Comparison of ENCODE assay signal across 22 cellular contexts in genomic region chr1:173164178-173164577, GRCh38. TPM values are rescaled to one million over a fixed set of nuclear protein-coding genes. Genes with fewer than 3 reads are reported as not detected.
DNase-seq lines count a peak whose midpoint lies in the region; ATAC-seq, FAIRE-seq and TF ChIP-seq lines count a peak whose summit lies in the region.
"Had no signal": no experiment of that assay in that cellular context is flagged by ENCODE, and none has a peak within 500 bp of the region (broad histone marks: within the 10 kb centered on the region; RNA-seq: fewer than 3 reads in every experiment).

No MANE protein-coding gene starts in this region.

- BruUV-seq in HepG2 (replicated peaks; lab: Mats Ljungman, UMichigan): no TSS peak

- ATAC-seq in HepG2 (no peak), right lobe of liver (no peak), left lobe of liver (no peak)
- ATAC-seq: CD8-positive, alpha-beta T cell; HCT116 had no signal

- H3K79me2 ChIP-seq in HepG2 (ENCODE audit: insufficient read depth, low read length) (no peaks in the 10 kb centered on the region), hepatocyte (no peaks in the 10 kb centered on the region), neural progenitor cell (ENCODE audit: low read depth) (no peaks in the 10 kb centered on the region)

- TF ChIP-seq POLR2A in HepG2 (IDR thresholded peaks at IDR 0.05; ENCODE audit: insufficient read depth in 1 of 2, low read depth in 2 of 2, low read length in 2 of 2): no peak
- no peak for TF ChIP-seq POLR2A in right lobe of liver (IDR thresholded peaks at IDR 0.05)

- no peaks in the 10 kb centered on the region for H3K9me2 ChIP-seq in hepatocyte (replicated peaks; ENCODE audit: insufficient read depth)

- H2AFZ ChIP-seq in HepG2 (ENCODE audit: low read length): no peak overlapping the region
- peak overlapping the region; percentile 32 for H2AFZ ChIP-seq in hepatocyte
- H2AFZ ChIP-seq in neural progenitor cell (replicated peaks): no peak overlapping the region
- H2AFZ ChIP-seq: GM23248 had no signal

- H3K9me3 ChIP-seq in HepG2 (ENCODE audit: low read length) (no peaks in the 10 kb centered on the region), right lobe of liver (no peaks in the 10 kb centered on the region), hepatocyte (ENCODE audit: low read depth) (no peaks in the 10 kb centered on the region), neural progenitor cell (ENCODE audit: low read depth) (no peaks in the 10 kb centered on the region)
- H3K9me3 ChIP-seq: BLaER1, Caco-2 had no signal

- H3K9ac ChIP-seq in HepG2 (ENCODE audit: insufficient read depth, low read depth, low read length) (no peak overlapping the region), neural progenitor cell (no peak overlapping the region)
- H3K9ac ChIP-seq: BLaER1, GM23248 had no signal

- no peak overlapping the region for H3K27ac ChIP-seq in HepG2 (ENCODE audit: extremely low read length, insufficient read depth, low read length)
- H3K27ac ChIP-seq in right lobe of liver: no peak overlapping the region
- no peak overlapping the region for H3K27ac ChIP-seq in hepatocyte
- H3K27ac ChIP-seq in neural progenitor cell: peak overlapping the region; percentile 53
- H3K27ac ChIP-seq: 22Rv1, BLaER1, C4-2B, GM23248 had no signal

- 100% methylated on average over 1 of the region's 1 CpG for WGBS in HepG2 (ENCODE audit: low lambda C conversion rate)
- WGBS in right lobe of liver (ENCODE audit: insufficient coverage, low coverage, low lambda C conversion rate, missing lambda C conversion rate): 100% methylated on average over 1 of the region's 1 CpG
- 70% methylated on average over 1 of the region's 1 CpG for WGBS in hepatocyte (ENCODE audit: low lambda C conversion rate, missing lambda C conversion rate)

- no peak for TF ChIP-seq CTCF in HepG2 (CRISPR knock-in tag; IDR thresholded peaks at IDR 0.05)
- no peak for TF ChIP-seq CTCF in right lobe of liver (IDR thresholded peaks at IDR 0.05)
- TF ChIP-seq CTCF in hepatocyte (IDR thresholded peaks at IDR 0.05; ENCODE audit: poor library complexity): no peak
- no peak for TF ChIP-seq CTCF in neural progenitor cell (IDR thresholded peaks at IDR 0.05)

- intact Hi-C loops in HepG2 (cut with micrococcal nuclease; ENCODE audit: unreplicated experiment): no loop called here
- intact Hi-C loops in right lobe of liver (cut with DNase I): no loop called here

- H3K36me3 ChIP-seq in HepG2 (replicated peaks in 1 of 2; ENCODE audit: control insufficient read depth in 1 of 2, insufficient read depth in 2 of 2, low read length in 2 of 2) (no peaks in the 10 kb centered on the region), right lobe of liver (no peaks in the 10 kb centered on the region), hepatocyte (replicated peaks; ENCODE audit: insufficient read depth, low read depth) (no peaks in the 10 kb centered on the region), neural progenitor cell (peaks cover 4% of the 10 kb centered on the region)
- H3K36me3 ChIP-seq: BLaER1 had no signal

- no peaks in the 10 kb centered on the region for H3K27me3 Mint-ChIP-seq in neural progenitor cell (ENCODE audit: insufficient read depth, low read depth)

- H4K20me1 ChIP-seq in HepG2 (ENCODE audit: insufficient read depth, low read length) (no peaks in the 10 kb centered on the region), hepatocyte (ENCODE audit: insufficient read depth, poor library complexity, severe bottlenecking) (no peaks in the 10 kb centered on the region), neural progenitor cell (ENCODE audit: low read depth) (no peaks in the 10 kb centered on the region)
- H4K20me1 ChIP-seq: BLaER1 had no signal

- H3K9me3 Mint-ChIP-seq in neural progenitor cell: no peaks in the 10 kb centered on the region
- H3K9me3 Mint-ChIP-seq: CD8-positive, alpha-beta T cell; H9; HFFc6 had no signal

- H3K4me1 Mint-ChIP-seq in neural progenitor cell: no peaks in the 10 kb centered on the region
- H3K4me1 Mint-ChIP-seq: B cell had no signal

- H3K36me3 Mint-ChIP-seq in neural progenitor cell: no peaks in the 10 kb centered on the region
- H3K36me3 Mint-ChIP-seq: CD4-positive, CD25-positive, alpha-beta regulatory T cell; CD8-positive, alpha-beta T cell had no signal

- peaks cover 9% of the 10 kb centered on the region; the same call in 1 of the 2 replicates for H3K4me1 ChIP-seq in HepG2 (ENCODE audit: insufficient read depth, low read length)
- no peaks in the 10 kb centered on the region for H3K4me1 ChIP-seq in right lobe of liver
- H3K4me1 ChIP-seq in hepatocyte (ENCODE audit: insufficient read depth): peaks cover 3% of the 10 kb centered on the region
- peaks cover 17% of the 10 kb centered on the region for H3K4me1 ChIP-seq in neural progenitor cell
- H3K4me1 ChIP-seq: BLaER1, Caco-2 had no signal

- POLR2A ChIA-PET in HepG2 (lab: Yijun Ruan, JAX): no interaction called here

- no peak overlapping the region for H3K4me3 ChIP-seq in HepG2 (replicated peaks in 1 of 3; ENCODE audit: insufficient read depth in 1 of 3, low read depth in 2 of 3, low read length in 3 of 3)
- no peak overlapping the region for H3K4me3 ChIP-seq in right lobe of liver
- no peak overlapping the region for H3K4me3 ChIP-seq in hepatocyte
- H3K4me3 ChIP-seq in neural progenitor cell: no peak overlapping the region
- H3K4me3 ChIP-seq: BLaER1, GM23248 had no signal

- H3K27me3 ChIP-seq in HepG2 (ENCODE audit: control insufficient read depth in 1 of 2, insufficient read depth in 2 of 2, low read length in 2 of 2) (no peaks in the 10 kb centered on the region), right lobe of liver (no peaks in the 10 kb centered on the region), hepatocyte (no peaks in the 10 kb centered on the region), neural progenitor cell (no peaks in the 10 kb centered on the region)
- H3K27me3 ChIP-seq: BLaER1 had no signal

- TF ChIP-seq RAD21 in HepG2 (CRISPR knock-in tag; IDR thresholded peaks at IDR 0.05): no peak

- no peak overlapping the region for H3K4me3 Mint-ChIP-seq in neural progenitor cell
- H3K4me3 Mint-ChIP-seq: B cell; CD4-positive, CD25-positive, alpha-beta regulatory T cell; CD8-positive, alpha-beta T cell; H9; HFFc6 had no signal

- H3K4me2 ChIP-seq in HepG2 (ENCODE audit: low read depth, low read length): peak overlapping the region; percentile 41; the same call in 1 of the 2 replicates
- no peak overlapping the region for H3K4me2 ChIP-seq in hepatocyte
- H3K4me2 ChIP-seq in neural progenitor cell: peak overlapping the region; percentile 56
- H3K4me2 ChIP-seq: BLaER1 had no signal

- H3F3A ChIP-seq in neural progenitor cell (ENCODE audit: low read depth): peaks cover 14% of the 10 kb centered on the region

- H3K27ac Mint-ChIP-seq in neural progenitor cell: no peak overlapping the region
- H3K27ac Mint-ChIP-seq: B cell; CD4-positive, CD25-positive, alpha-beta regulatory T cell; CD8-positive, alpha-beta T cell; H9; HFFc6 had no signal

- TF ChIP-seq EP300 in HepG2 (IDR thresholded peaks at IDR 0.05; ENCODE audit: low read depth in 2 of 2, low read length in 2 of 2) (no peak), HepG2 (CRISPR knock-in tag; IDR thresholded peaks at IDR 0.05; ENCODE audit: borderline replicate concordance) (no peak)

- no peak for FAIRE-seq in HepG2 (lab: Jason Lieb, UNC)
- FAIRE-seq: A204.1, G401.6, GM12892 had no signal

- CTCF ChIA-PET in HepG2 (lab: Yijun Ruan, JAX; ENCODE audit: low intra/inter-chr PET ratio, low total read pairs): no interaction called here

- DNase-seq in HepG2 (ENCODE audit: low spot score) (no peak), right lobe of liver (no peak), hepatocyte (ENCODE audit: low spot score) (no peak), neural progenitor cell (ENCODE audit: low spot score) (no peak), SKM-1 treated with dmso at 0.1 percent for 144 hours (lab: John Stamatoyannopoulos, UW; ENCODE audit: unreplicated experiment) (no peak), left lobe of liver (ENCODE audit: low spot score) (no peak)
- DNase-seq: Caco-2; CD4-positive, CD25-positive, alpha-beta regulatory T cell; CD8-positive, alpha-beta T cell; DMS153; DND-41; GM23248; H9; HFFc6 had no signal

- in situ Hi-C loops in HepG2 (cut with HindIII; ENCODE audit: extremely low pct_ligation_motif_present, low pct_unique_long_range_greater_than_20kb): no loop called here

TF ChIP-seq in HepG2, 621 proteins besides CTCF, POLR2A, EP300 and RAD21 (continues in another document):
- no peak for TF ChIP-seq TEAD3 (CRISPR knock-in tag; optimal IDR thresholded peaks at IDR 0.05; ENCODE audit: borderline replicate concordance)
- no peak for TF ChIP-seq ZNF205 (CRISPR knock-in tag; IDR thresholded peaks at IDR 0.05)
- TF ChIP-seq CHCHD3 (CRISPR knock-in tag; IDR thresholded peaks at IDR 0.05): no peak
- TF ChIP-seq POGZ (CRISPR knock-in tag; IDR thresholded peaks at IDR 0.05): no peak
- no peak for TF ChIP-seq KDM4B (CRISPR knock-in tag; IDR thresholded peaks at IDR 0.05)
- TF ChIP-seq DNMT3B (CRISPR knock-in tag; conservative IDR thresholded peaks at IDR 0.05): no peak

RNA-seq across cellular contexts. Expression of gene TNFSF4, which starts 43.0 kb away (rescaled TPM):
- total RNA-seq in HepG2 (2016; rRNA removed; fragmentation: Illumina TruSeq; extraction: Trizol) (2.4 and 3.2 TPM in 2 replicates), right lobe of liver (under 1 TPM; 0.49 to 0.97 (median 0.55) TPM), hepatocyte (2.6 and 3.9 TPM in 2 replicates), neural progenitor cell (ENCODE audit: low replicate concordance) (1.2 and 2.1 TPM in 2 replicates), left lobe of liver (0.58 TPM)
- 0.30 and 0.53 TPM in 2 replicates for total RNA-seq in HepG2 (2016; cell fraction: cytosol; rRNA removed; fragmentation: Illumina TruSeq; extraction: Trizol; ENCODE audit: low read depth)
- total RNA-seq in HepG2 (2016; cell fraction: insoluble cytoplasmic fraction; rRNA removed; fragmentation: Illumina TruSeq; extraction: Trizol): 2.7 and 3.6 TPM in 2 replicates
- 2.0 TPM in 2 replicates for total RNA-seq in HepG2 (2016; cell fraction: membrane; rRNA removed; fragmentation: Illumina TruSeq; extraction: Trizol)
- total RNA-seq in HepG2 (2016; cell fraction: nucleus; rRNA removed; fragmentation: Illumina TruSeq; extraction: Trizol): 2.8 and 3.0 TPM in 2 replicates
- polyA plus RNA-seq in HepG2 (2011; rRNA removed) (7.9 and 8.3 TPM in 2 replicates), hepatocyte (0.80 and 1.9 TPM in 2 replicates)
- polyA plus RNA-seq in HepG2 (2011; cell fraction: cytosol; rRNA removed): 3.3 and 6.8 TPM in 2 replicates
- polyA plus RNA-seq in HepG2 (2011; cell fraction: nucleus; rRNA removed): 3.2 and 5.6 TPM in 2 replicates
- polyA plus RNA-seq in HepG2 (2012): 9.1 and 11.8 TPM in 2 replicates
- 0.17 and 0.19 TPM in 2 replicates for polyA plus RNA-seq in HepG2 (2016; cell fraction: cytosol; fragmentation: Illumina TruSeq; extraction: Trizol; ENCODE audit: low read depth)
- 3.1 and 3.5 TPM in 2 replicates for polyA plus RNA-seq in HepG2 (2016; cell fraction: insoluble cytoplasmic fraction; fragmentation: Illumina TruSeq; extraction: Trizol; ENCODE audit: low read depth)
- polyA plus RNA-seq in HepG2 (2016; cell fraction: membrane; fragmentation: Illumina TruSeq; extraction: Trizol; ENCODE audit: low read depth): 0.88 and 1.0 TPM in 2 replicates
- polyA plus RNA-seq in HepG2 (2016; cell fraction: nucleus; fragmentation: Illumina TruSeq; extraction: Trizol; ENCODE audit: insufficient read depth, low read depth): 2.0 and 2.1 TPM in 2 replicates
- polyA minus RNA-seq in HepG2 (2011; rRNA and poly(A)+ RNA removed; ENCODE audit: low replicate concordance): 0.47 and 5.8 TPM in 2 replicates
- 4.8 and 5.8 TPM in 2 replicates for polyA minus RNA-seq in HepG2 (2011; cell fraction: cytosol; rRNA and poly(A)+ RNA removed)
- 23.4 and 33.6 TPM in 2 replicates for polyA minus RNA-seq in HepG2 (2011; cell fraction: nucleus; rRNA and poly(A)+ RNA removed)
